Comparison of ENCODE assay signal across 1 cellular context in the genomic region with DNA sequence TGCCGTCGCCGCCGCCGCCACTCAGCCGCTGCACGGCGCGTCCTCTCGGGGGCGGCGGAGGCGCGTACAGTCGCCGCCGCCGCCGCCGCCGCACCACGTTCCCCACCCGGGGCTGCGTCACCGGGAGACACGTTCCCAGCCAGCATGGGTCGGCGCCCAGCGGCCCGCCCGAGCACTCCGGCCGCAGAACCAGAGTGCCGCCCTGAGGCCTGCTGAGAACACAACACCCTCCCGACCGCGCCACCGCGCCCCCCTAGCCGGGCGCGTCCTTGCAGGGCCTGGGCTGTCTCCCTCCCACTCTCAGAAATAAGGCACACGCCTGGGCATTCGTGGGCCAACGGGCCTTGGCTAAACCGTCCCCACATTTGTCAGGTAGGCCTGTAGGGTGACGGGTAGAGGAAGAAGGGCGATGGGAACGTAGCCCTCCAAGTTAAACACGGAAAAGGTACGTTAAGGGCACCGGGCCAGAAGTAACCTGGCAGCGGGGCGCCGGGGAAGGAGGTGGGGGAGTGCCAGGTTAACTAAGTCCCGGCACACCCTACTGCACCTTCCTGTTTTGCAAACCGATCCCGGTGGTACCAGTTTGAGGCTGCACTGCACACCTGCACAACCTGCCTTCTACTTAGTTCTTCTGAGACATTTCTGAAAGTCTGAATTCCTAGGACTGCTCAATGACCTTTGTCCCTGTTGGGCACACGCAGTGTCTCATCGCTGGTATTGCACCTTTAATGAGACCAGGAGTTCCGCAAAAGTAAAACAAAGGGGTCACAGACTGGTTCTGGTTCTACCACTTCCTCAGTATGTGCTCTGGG.
TF ChIP-seq lines count a peak whose summit lies in the region.

TSS of gene MAP4K5 (minus strand) at position 68 of the 812 bp plus-strand sequence. CDS start 520 bp downstream, outside the sequence.

TF ChIP-seq in WTC11, 78 proteins besides CTCF, POLR2A, EP300 and RAD21 (continued from another document):
- TF ChIP-seq, protein P1, sequence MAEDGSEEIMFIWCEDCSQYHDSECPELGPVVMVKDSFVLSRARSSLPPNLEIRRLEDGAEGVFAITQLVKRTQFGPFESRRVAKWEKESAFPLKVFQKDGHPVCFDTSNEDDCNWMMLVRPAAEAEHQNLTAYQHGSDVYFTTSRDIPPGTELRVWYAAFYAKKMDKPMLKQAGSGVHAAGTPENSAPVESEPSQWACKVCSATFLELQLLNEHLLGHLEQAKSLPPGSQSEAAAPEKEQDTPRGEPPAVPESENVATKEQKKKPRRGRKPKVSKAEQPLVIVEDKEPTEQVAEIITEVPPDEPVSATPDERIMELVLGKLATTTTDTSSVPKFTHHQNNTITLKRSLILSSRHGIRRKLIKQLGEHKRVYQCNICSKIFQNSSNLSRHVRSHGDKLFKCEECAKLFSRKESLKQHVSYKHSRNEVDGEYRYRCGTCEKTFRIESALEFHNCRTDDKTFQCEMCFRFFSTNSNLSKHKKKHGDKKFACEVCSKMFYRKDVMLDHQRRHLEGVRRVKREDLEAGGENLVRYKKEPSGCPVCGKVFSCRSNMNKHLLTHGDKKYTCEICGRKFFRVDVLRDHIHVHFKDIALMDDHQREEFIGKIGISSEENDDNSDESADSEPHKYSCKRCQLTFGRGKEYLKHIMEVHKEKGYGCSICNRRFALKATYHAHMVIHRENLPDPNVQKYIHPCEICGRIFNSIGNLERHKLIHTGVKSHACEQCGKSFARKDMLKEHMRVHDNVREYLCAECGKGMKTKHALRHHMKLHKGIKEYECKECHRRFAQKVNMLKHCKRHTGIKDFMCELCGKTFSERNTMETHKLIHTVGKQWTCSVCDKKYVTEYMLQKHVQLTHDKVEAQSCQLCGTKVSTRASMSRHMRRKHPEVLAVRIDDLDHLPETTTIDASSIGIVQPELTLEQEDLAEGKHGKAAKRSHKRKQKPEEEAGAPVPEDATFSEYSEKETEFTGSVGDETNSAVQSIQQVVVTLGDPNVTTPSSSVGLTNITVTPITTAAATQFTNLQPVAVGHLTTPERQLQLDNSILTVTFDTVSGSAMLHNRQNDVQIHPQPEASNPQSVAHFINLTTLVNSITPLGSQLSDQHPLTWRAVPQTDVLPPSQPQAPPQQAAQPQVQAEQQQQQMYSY (CRISPR knock-in tag; IDR thresholded peaks at IDR 0.05), result no peak
- no peak for TF ChIP-seq ZMAT4 (CRISPR knock-in tag; IDR thresholded peaks at IDR 0.05)
